In genomic region chrX:55026840-55027239, GRCh38 we compare ENCODE assay signal across 29 cellular contexts. TPM values are rescaled to one million over a fixed set of nuclear protein-coding genes. Genes with fewer than 3 reads are reported as not detected.
"Had no signal": no experiment of that assay in that cellular context is flagged by ENCODE, and none has a peak within 500 bp of the region (broad histone marks: within the 10 kb centered on the region; RNA-seq: fewer than 3 reads in every experiment).

No MANE protein-coding gene starts in this region.

- H3K36me3 Mint-ChIP-seq: mesothelial cell of epicardium had no signal

- H3K4me3 ChIP-seq: colonic mucosa, esophagus squamous epithelium, gastrocnemius medialis, heart right ventricle, left lung, lower lobe of right lung, mucosa of descending colon had no signal

- H3K27ac ChIP-seq: colonic mucosa, epithelial cell of prostate, esophagus squamous epithelium, gastrocnemius medialis, heart right ventricle, left lung, lower lobe of right lung had no signal

- ATAC-seq: effector memory CD8-positive, alpha-beta T cell; esophagus mucosa; gastrocnemius medialis; heart right ventricle; left cardiac atrium; left lung; left ventricle myocardium superior; lower lobe of right lung; mucosa of descending colon had no signal

- H3K9me3 Mint-ChIP-seq: dendritic cell treated with granulocyte-macrophage colony-stimulating factor and Interleukin-4, amounts not matched to agents 40 ng/mL and 50 ng/mL, for 4 days; effector memory CD8-positive, alpha-beta T cell had no signal

- H3K27ac Mint-ChIP-seq: dendritic cell treated with granulocyte-macrophage colony-stimulating factor and Interleukin-4, amounts not matched to agents 40 ng/mL and 50 ng/mL, for 4 days; effector memory CD8-positive, alpha-beta T cell; endodermal cell; mesothelial cell of epicardium had no signal

- H3K27me3 ChIP-seq: colonic mucosa, esophagus squamous epithelium, gastrocnemius medialis had no signal

- H3K27me3 Mint-ChIP-seq: effector memory CD8-positive, alpha-beta T cell had no signal

- H3K4me3 Mint-ChIP-seq: dendritic cell treated with granulocyte-macrophage colony-stimulating factor and Interleukin-4, amounts not matched to agents 40 ng/mL and 50 ng/mL, for 4 days; effector memory CD8-positive, alpha-beta T cell; endodermal cell; mesothelial cell of epicardium had no signal

- DNase-seq: colonic mucosa; cortex of kidney; effector CD8-positive, alpha-beta T cell; effector memory CD8-positive, alpha-beta T cell; endodermal cell; esophagus squamous epithelium; foreskin melanocyte; gastrocnemius medialis; glutamatergic neuron; head of caudate nucleus; heart right ventricle; hippocampal formation; left cardiac atrium; left lung; left ventricle myocardium superior; lower lobe of right lung; mesenchymal stem cell; mucosa of descending colon had no signal

- H3K4me1 Mint-ChIP-seq: mesothelial cell of epicardium had no signal

- H3K9me3 ChIP-seq: colonic mucosa, esophagus squamous epithelium, gastrocnemius medialis, heart right ventricle, left lung, lower lobe of right lung, mucosa of descending colon had no signal

- H3K4me1 ChIP-seq: colonic mucosa, esophagus squamous epithelium, gastrocnemius medialis, heart right ventricle, left lung, lower lobe of right lung had no signal

- H3K36me3 ChIP-seq: colonic mucosa, esophagus squamous epithelium, gastrocnemius medialis, heart right ventricle, left lung, lower lobe of right lung had no signal

RNA-seq across cellular contexts. Expression of gene ALAS2, which starts 3.9 kb away (rescaled TPM):
- total RNA-seq: dermis microvascular lymphatic vessel endothelial cell, esophagus mucosa, esophagus squamous epithelium, glomerular endothelial cell, kidney epithelial cell, left ventricle myocardium superior, lower leg skin, lung microvascular endothelial cell, mesothelial cell of epicardium, mucosa of descending colon, myocyte had no signal

RNA-seq across cellular contexts. Expression of gene PFKFB1, which starts 32.9 kb away (rescaled TPM):
- total RNA-seq: esophagus squamous epithelium, glomerular endothelial cell, kidney epithelial cell, lung microvascular endothelial cell, myocyte had no signal

RNA-seq across cellular contexts. Expression of gene PAGE2B, which starts 48.0 kb away (rescaled TPM):
- total RNA-seq: colonic mucosa, dermis microvascular lymphatic vessel endothelial cell, endodermal cell, esophagus mucosa, esophagus squamous epithelium, gastrocnemius medialis, glomerular endothelial cell, heart right ventricle, kidney epithelial cell, left cardiac atrium, left lung, left ventricle myocardium superior, lower leg skin, lower lobe of right lung, lung microvascular endothelial cell, mesenteric fat pad, mesothelial cell of epicardium, mucosa of descending colon, myocyte had no signal
